ENCODE assay signal across 19 cellular contexts in the genomic region with DNA sequence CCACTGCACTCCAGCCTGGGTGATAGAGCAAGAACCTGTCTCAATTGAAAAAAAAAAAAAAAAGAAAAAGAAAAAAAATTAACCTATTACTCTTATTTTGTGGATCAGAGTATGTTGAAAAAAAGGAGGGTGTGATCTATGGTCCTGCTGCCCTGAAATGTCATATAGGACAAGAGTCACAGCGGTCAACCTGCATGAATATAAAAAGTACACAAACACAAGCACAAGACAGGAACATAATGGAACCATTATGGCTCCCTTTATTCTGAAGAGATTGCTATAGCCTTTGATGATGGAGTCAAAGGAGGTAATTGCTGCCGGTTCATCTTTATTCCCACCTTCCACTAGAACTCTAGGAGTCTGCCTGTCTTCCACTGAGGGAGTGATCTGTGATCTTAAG.
"Had no signal": no experiment of that assay in that cellular context is flagged by ENCODE, and none has a peak within 500 bp of the region (broad histone marks: within the 10 kb centered on the region; RNA-seq: fewer than 3 reads in every experiment).

No MANE protein-coding gene starts in this region.

- DNase-seq: activated CD4-positive, alpha-beta T cell treated with anti-CD3 and anti-CD28 coated beads for 1 hour; activated CD8-positive, alpha-beta memory T cell treated with anti-CD3 and anti-CD28 coated beads for 24 hours; activated CD8-positive, alpha-beta memory T cell treated with anti-CD3 and anti-CD28 coated beads, Interleukin-2, amount 50 U/mL, for 48 hours; activated effector memory CD4-positive, alpha-beta T cell treated with anti-CD3 and anti-CD28 coated beads, Interleukin-2, amount 50 U/mL, for 16 hours; activated naive CD4-positive, alpha-beta T cell treated with anti-CD3 and anti-CD28 coated beads, Interleukin-2, amount 50 U/mL, for 16 hours; activated T-cell treated with anti-CD3 and anti-CD28 coated beads, Interleukin-2, amount 50 U/mL, for 72 hours; dorsolateral prefrontal cortex; foreskin fibroblast; hippocampal formation; islet precursor cell; occipital lobe; stimulated activated naive CD8-positive, alpha-beta T cell treated with anti-CD3 and anti-CD28 coated beads, Interleukin-15, amount 100 ng/mL, for 72 hours; T-helper 2 cell; WERI-Rb-1 had no signal

- H3K27ac Mint-ChIP-seq: activated T-cell treated with anti-CD3 and anti-CD28 coated beads, Interleukin-2, amount 50 U/mL, for 72 hours; endodermal cell; mesothelial cell of epicardium; progenitor cell of endocrine pancreas; stimulated activated naive CD8-positive, alpha-beta T cell treated with anti-CD3 and anti-CD28 coated beads, Interleukin-15, amount 100 ng/mL, for 72 hours had no signal

- H3K27me3 Mint-ChIP-seq: progenitor cell of endocrine pancreas; stimulated activated naive CD8-positive, alpha-beta T cell treated with anti-CD3 and anti-CD28 coated beads, Interleukin-15, amount 100 ng/mL, for 72 hours had no signal

- H3K36me3 ChIP-seq: suprapubic skin, WERI-Rb-1 had no signal

- H3K4me3 Mint-ChIP-seq: activated T-cell treated with anti-CD3 and anti-CD28 coated beads, Interleukin-2, amount 50 U/mL, for 72 hours; endodermal cell; mesothelial cell of epicardium; stimulated activated naive CD8-positive, alpha-beta T cell treated with anti-CD3 and anti-CD28 coated beads, Interleukin-15, amount 100 ng/mL, for 72 hours had no signal

- H3K9me3 Mint-ChIP-seq: activated T-cell treated with anti-CD3 and anti-CD28 coated beads, Interleukin-2, amount 50 U/mL, for 72 hours; endodermal cell; mesothelial cell of epicardium; stimulated activated naive CD8-positive, alpha-beta T cell treated with anti-CD3 and anti-CD28 coated beads, Interleukin-15, amount 100 ng/mL, for 72 hours had no signal

- ATAC-seq: activated T-cell treated with anti-CD3 and anti-CD28 coated beads, Interleukin-2, amount 50 U/mL, for 72 hours; stimulated activated naive CD8-positive, alpha-beta T cell treated with anti-CD3 and anti-CD28 coated beads, Interleukin-15, amount 100 ng/mL, for 72 hours had no signal

- H3K9me3 ChIP-seq: suprapubic skin had no signal

- H3K36me3 Mint-ChIP-seq: mesothelial cell of epicardium had no signal

- H3K27ac ChIP-seq: epithelial cell of prostate, suprapubic skin, WERI-Rb-1 had no signal

- H3K27me3 ChIP-seq: dorsolateral prefrontal cortex, suprapubic skin had no signal

- H3K4me1 ChIP-seq: suprapubic skin had no signal

- H3K4me3 ChIP-seq: dorsolateral prefrontal cortex, suprapubic skin had no signal

- H3K4me1 Mint-ChIP-seq: stimulated activated naive CD8-positive, alpha-beta T cell treated with anti-CD3 and anti-CD28 coated beads, Interleukin-15, amount 100 ng/mL, for 72 hours had no signal
